24 cellular contexts compared by ENCODE assay signal in the genomic region with DNA sequence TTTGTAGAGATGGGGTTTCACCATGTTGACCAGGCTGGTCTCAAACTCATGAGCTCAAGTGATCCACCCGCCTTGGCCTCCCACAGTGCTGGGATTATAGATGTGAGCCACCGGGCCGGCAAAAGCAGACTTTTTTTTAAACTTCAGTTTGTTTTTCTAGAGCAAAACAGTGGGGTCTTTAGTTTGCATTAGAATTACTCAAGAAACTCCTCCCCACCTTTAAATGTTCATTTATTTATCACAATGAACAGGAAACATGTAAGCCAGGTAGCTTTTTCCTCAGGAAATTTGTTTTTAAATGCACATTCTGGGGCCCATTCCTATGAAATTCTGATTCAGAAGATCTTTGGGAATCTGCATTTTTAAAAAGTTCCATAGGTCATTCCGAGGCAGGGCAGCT.
"Had no signal": no experiment of that assay in that cellular context is flagged by ENCODE, and none has a peak within 500 bp of the region (broad histone marks: within the 10 kb centered on the region; RNA-seq: fewer than 3 reads in every experiment).

No MANE protein-coding gene starts in this region.

- H3K9me3 Mint-ChIP-seq: effector memory CD8-positive, alpha-beta T cell; memory B cell; natural killer cell; stimulated activated naive B cell treated with anti-CD40 and anti-IgM and Interleukin-4, amounts not matched to agents 10 μg/mL and 1 μg/mL and 100 μg/mL, for 72 hours; stimulated activated naive CD8-positive, alpha-beta T cell treated with anti-CD3 and anti-CD28 coated beads, Interleukin-15, Interleukin-2, amounts not matched to agents 100 ng/mL and 50 ng/mL, for 24 hours had no signal

- H3K4me3 ChIP-seq: coronary artery, esophagus squamous epithelium, heart right ventricle, lung, right lobe of liver, thoracic aorta, tibial nerve, upper lobe of right lung, uterus had no signal

- ATAC-seq: effector memory CD8-positive, alpha-beta T cell; natural killer cell; stimulated activated naive B cell treated with anti-CD40 and anti-IgM and Interleukin-4, amounts not matched to agents 10 μg/mL and 1 μg/mL and 100 μg/mL, for 72 hours; upper lobe of right lung had no signal

- DNase-seq: effector memory CD8-positive, alpha-beta T cell; erythroblast; esophagus squamous epithelium; foreskin melanocyte; glutamatergic neuron; heart right ventricle; hippocampal formation; natural killer cell; occipital lobe; right lobe of liver; small intestine; stimulated activated CD4-positive, alpha-beta T cell treated with anti-CD3 and anti-CD28 coated beads, Interleukin-15, amount 100 ng/mL, for 24 hours; stimulated activated CD4-positive, alpha-beta T cell treated with anti-CD3 and anti-CD28 coated beads, Interleukin-2, amount 100 ng/mL, for 48 hours; stimulated activated naive B cell treated with anti-CD40 and anti-IgM and Interleukin-4, amounts not matched to agents 10 μg/mL and 1 μg/mL and 100 μg/mL, for 72 hours; upper lobe of right lung; uterus had no signal

- H2AFZ ChIP-seq: parathyroid adenoma had no signal

- H3K79me2 ChIP-seq: parathyroid adenoma had no signal

- H3K27ac Mint-ChIP-seq: effector memory CD8-positive, alpha-beta T cell; memory B cell; natural killer cell; progenitor cell of endocrine pancreas; stimulated activated naive B cell treated with anti-CD40 and anti-IgM and Interleukin-4, amounts not matched to agents 10 μg/mL and 1 μg/mL and 100 μg/mL, for 72 hours; stimulated activated naive CD8-positive, alpha-beta T cell treated with anti-CD3 and anti-CD28 coated beads, Interleukin-15, Interleukin-2, amounts not matched to agents 100 ng/mL and 50 ng/mL, for 24 hours had no signal

- H3K4me1 ChIP-seq: esophagus squamous epithelium, parathyroid adenoma, right lobe of liver, tibial nerve, upper lobe of right lung, uterus had no signal

- H3K27ac ChIP-seq: coronary artery, esophagus squamous epithelium, parathyroid adenoma, right lobe of liver, thoracic aorta, tibial nerve, upper lobe of right lung, uterus had no signal

- H3K36me3 Mint-ChIP-seq: memory B cell; natural killer cell; stimulated activated naive B cell treated with anti-CD40 and anti-IgM and Interleukin-4, amounts not matched to agents 10 μg/mL and 1 μg/mL and 100 μg/mL, for 72 hours had no signal

- H3K9me3 ChIP-seq: esophagus squamous epithelium, heart right ventricle, right lobe of liver, thoracic aorta, tibial nerve, upper lobe of right lung, uterus had no signal

- H3K27me3 Mint-ChIP-seq: effector memory CD8-positive, alpha-beta T cell; memory B cell; stimulated activated naive B cell treated with anti-CD40 and anti-IgM and Interleukin-4, amounts not matched to agents 10 μg/mL and 1 μg/mL and 100 μg/mL, for 72 hours had no signal

- H3K4me3 Mint-ChIP-seq: effector memory CD8-positive, alpha-beta T cell; memory B cell; natural killer cell; stimulated activated naive B cell treated with anti-CD40 and anti-IgM and Interleukin-4, amounts not matched to agents 10 μg/mL and 1 μg/mL and 100 μg/mL, for 72 hours; stimulated activated naive CD8-positive, alpha-beta T cell treated with anti-CD3 and anti-CD28 coated beads, Interleukin-15, Interleukin-2, amounts not matched to agents 100 ng/mL and 50 ng/mL, for 24 hours had no signal

- H3K9ac ChIP-seq: parathyroid adenoma had no signal

- H3K27me3 ChIP-seq: esophagus squamous epithelium, heart right ventricle, right lobe of liver, tibial nerve, upper lobe of right lung, uterus had no signal

- H3K36me3 ChIP-seq: esophagus squamous epithelium, heart right ventricle, right lobe of liver, thoracic aorta, tibial nerve, upper lobe of right lung, uterus had no signal
